ENCODE assay signal across 1 cellular context in genomic region chr1:179550753-179551682, GRCh38.
A peak's percentile ranks its signal among the peaks of the same experiment; 100 is the strongest.
TF ChIP-seq lines count a peak whose summit lies in the region.

No MANE protein-coding gene starts in this region.

TF ChIP-seq in GM12878, 131 proteins besides CTCF, POLR2A, EP300 and RAD21:
- TF ChIP-seq, protein P1, sequence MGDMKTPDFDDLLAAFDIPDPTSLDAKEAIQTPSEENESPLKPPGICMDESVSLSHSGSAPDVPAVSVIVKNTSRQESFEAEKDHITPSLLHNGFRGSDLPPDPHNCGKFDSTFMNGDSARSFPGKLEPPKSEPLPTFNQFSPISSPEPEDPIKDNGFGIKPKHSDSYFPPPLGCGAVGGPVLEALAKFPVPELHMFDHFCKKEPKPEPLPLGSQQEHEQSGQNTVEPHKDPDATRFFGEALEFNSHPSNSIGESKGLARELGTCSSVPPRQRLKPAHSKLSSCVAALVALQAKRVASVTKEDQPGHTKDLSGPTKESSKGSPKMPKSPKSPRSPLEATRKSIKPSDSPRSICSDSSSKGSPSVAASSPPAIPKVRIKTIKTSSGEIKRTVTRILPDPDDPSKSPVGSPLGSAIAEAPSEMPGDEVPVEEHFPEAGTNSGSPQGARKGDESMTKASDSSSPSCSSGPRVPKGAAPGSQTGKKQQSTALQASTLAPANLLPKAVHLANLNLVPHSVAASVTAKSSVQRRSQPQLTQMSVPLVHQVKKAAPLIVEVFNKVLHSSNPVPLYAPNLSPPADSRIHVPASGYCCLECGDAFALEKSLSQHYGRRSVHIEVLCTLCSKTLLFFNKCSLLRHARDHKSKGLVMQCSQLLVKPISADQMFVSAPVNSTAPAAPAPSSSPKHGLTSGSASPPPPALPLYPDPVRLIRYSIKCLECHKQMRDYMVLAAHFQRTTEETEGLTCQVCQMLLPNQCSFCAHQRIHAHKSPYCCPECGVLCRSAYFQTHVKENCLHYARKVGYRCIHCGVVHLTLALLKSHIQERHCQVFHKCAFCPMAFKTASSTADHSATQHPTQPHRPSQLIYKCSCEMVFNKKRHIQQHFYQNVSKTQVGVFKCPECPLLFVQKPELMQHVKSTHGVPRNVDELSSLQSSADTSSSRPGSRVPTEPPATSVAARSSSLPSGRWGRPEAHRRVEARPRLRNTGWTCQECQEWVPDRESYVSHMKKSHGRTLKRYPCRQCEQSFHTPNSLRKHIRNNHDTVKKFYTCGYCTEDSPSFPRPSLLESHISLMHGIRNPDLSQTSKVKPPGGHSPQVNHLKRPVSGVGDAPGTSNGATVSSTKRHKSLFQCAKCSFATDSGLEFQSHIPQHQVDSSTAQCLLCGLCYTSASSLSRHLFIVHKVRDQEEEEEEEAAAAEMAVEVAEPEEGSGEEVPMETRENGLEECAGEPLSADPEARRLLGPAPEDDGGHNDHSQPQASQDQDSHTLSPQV (IDR thresholded peaks at IDR 0.05) = no peak
- TF ChIP-seq IRF4 (IDR thresholded peaks at IDR 0.05; ENCODE audit: low read depth, low read length) = 0 out of 2 replicates have a peak, but pooled peaks have one; percentile 12
- TF ChIP-seq EED (IDR thresholded peaks at IDR 0.05; ENCODE audit: low read depth) = peak; percentile 33; the same call in 1 of the 2 replicates
- 0 out of 2 replicates have a peak, but pooled peaks have one; percentile 18 for TF ChIP-seq PAX5 (IDR thresholded peaks at IDR 0.05; ENCODE audit: borderline replicate concordance, low read depth, low read length)
- TF ChIP-seq JUNB (IDR thresholded peaks at IDR 0.05) = peak; percentile 47
- TF ChIP-seq SRF (IDR thresholded peaks at IDR 0.05; ENCODE audit: low read depth in 2 of 2, low read length in 2 of 2) = no peak
- TF ChIP-seq BACH1 (IDR thresholded peaks at IDR 0.05; ENCODE audit: borderline replicate concordance) = 0 out of 2 replicates have a peak, but pooled peaks have one; percentile 12
- no peak for TF ChIP-seq MTA3 (IDR thresholded peaks at IDR 0.05; ENCODE audit: borderline replicate concordance, low read length)
- TF ChIP-seq POLR2AphosphoS2 (IDR thresholded peaks at IDR 0.05; ENCODE audit: low read depth, low read length) = no peak
- peak; percentile 38 for TF ChIP-seq MEF2B (IDR thresholded peaks at IDR 0.05; ENCODE audit: partially characterized antibody, poor library complexity, severe bottlenecking)
- no peak for TF ChIP-seq DPF2 (IDR thresholded peaks at IDR 0.05)
